Comparison of ENCODE assay signal across 1 cellular context in genomic region chr12:51424094-51424661, GRCh38.
TF ChIP-seq lines count a peak whose summit lies in the region.

No MANE protein-coding gene starts in this region.

TF ChIP-seq in GM12878, 131 proteins besides CTCF, POLR2A, EP300 and RAD21 (continued from another document):
- no peak for TF ChIP-seq MLLT1 (IDR thresholded peaks at IDR 0.05)
- TF ChIP-seq DPF2 (IDR thresholded peaks at IDR 0.05) = no peak
- no peak for TF ChIP-seq POLR2AphosphoS2 (IDR thresholded peaks at IDR 0.05; ENCODE audit: low read depth, low read length)
- TF ChIP-seq YBX1 (IDR thresholded peaks at IDR 0.05) = no peak
- TF ChIP-seq ZNF384 (IDR thresholded peaks at IDR 0.05; ENCODE audit: borderline replicate concordance, low read depth, low read length) = no peak
- no peak for TF ChIP-seq MEF2B (IDR thresholded peaks at IDR 0.05; ENCODE audit: partially characterized antibody, poor library complexity, severe bottlenecking)
- TF ChIP-seq ZSCAN29 (IDR thresholded peaks at IDR 0.05) = no peak
- no peak for TF ChIP-seq JUND (IDR thresholded peaks at IDR 0.05; ENCODE audit: low read depth, low read length)
- no peak for TF ChIP-seq E2F8 (IDR thresholded peaks at IDR 0.05; ENCODE audit: low read depth, partially characterized antibody)
- no peak for TF ChIP-seq ZBTB33 (IDR thresholded peaks at IDR 0.05)
- TF ChIP-seq KAT2A (conservative IDR thresholded peaks at IDR 0.05; ENCODE audit: control insufficient read depth, low read depth, low read length) = no peak
- TF ChIP-seq MEF2A (IDR thresholded peaks at IDR 0.05; ENCODE audit: insufficient read depth, low read depth, low read length) = no peak
